1 cellular context compared by ENCODE assay signal in genomic region chr16:89519881-89520280, GRCh38.
TF ChIP-seq lines count a peak whose summit lies in the region.

No MANE protein-coding gene starts in this region.

TF ChIP-seq in GM23338, 12 proteins besides CTCF, POLR2A, EP300 and RAD21 (continued from another document):
- TF ChIP-seq ZNF462 (CRISPR knock-in tag; IDR thresholded peaks at IDR 0.05), result no peak
- TF ChIP-seq ZNF114 (CRISPR knock-in tag; IDR thresholded peaks at IDR 0.05), result no peak
- TF ChIP-seq ZNF331 (CRISPR knock-in tag; IDR thresholded peaks at IDR 0.05; ENCODE audit: low read depth), result no peak
- TF ChIP-seq ETS1 (IDR thresholded peaks at IDR 0.05), result no peak
- TF ChIP-seq POLR2AphosphoS5 (IDR thresholded peaks at IDR 0.05; ENCODE audit: low read depth), result no peak
- no peak for TF ChIP-seq REST (IDR thresholded peaks at IDR 0.05; ENCODE audit: unreplicated experiment)
- no peak for TF ChIP-seq STAT1 (IDR thresholded peaks at IDR 0.05; ENCODE audit: unreplicated experiment)
- TF ChIP-seq JUNB (IDR thresholded peaks at IDR 0.05; ENCODE audit: unreplicated experiment), result no peak
- TF ChIP-seq CREB1 (CRISPR knock-in tag; IDR thresholded peaks at IDR 0.05; ENCODE audit: low read depth), result no peak
- no peak for TF ChIP-seq EZH2phosphoT487 (IDR thresholded peaks at IDR 0.05; ENCODE audit: unreplicated experiment)
- no peak for TF ChIP-seq NANOG (IDR thresholded peaks at IDR 0.05; ENCODE audit: borderline replicate concordance)
TF ChIP-seq in GM23338: peak in this region for 0.
